In the genomic region with DNA sequence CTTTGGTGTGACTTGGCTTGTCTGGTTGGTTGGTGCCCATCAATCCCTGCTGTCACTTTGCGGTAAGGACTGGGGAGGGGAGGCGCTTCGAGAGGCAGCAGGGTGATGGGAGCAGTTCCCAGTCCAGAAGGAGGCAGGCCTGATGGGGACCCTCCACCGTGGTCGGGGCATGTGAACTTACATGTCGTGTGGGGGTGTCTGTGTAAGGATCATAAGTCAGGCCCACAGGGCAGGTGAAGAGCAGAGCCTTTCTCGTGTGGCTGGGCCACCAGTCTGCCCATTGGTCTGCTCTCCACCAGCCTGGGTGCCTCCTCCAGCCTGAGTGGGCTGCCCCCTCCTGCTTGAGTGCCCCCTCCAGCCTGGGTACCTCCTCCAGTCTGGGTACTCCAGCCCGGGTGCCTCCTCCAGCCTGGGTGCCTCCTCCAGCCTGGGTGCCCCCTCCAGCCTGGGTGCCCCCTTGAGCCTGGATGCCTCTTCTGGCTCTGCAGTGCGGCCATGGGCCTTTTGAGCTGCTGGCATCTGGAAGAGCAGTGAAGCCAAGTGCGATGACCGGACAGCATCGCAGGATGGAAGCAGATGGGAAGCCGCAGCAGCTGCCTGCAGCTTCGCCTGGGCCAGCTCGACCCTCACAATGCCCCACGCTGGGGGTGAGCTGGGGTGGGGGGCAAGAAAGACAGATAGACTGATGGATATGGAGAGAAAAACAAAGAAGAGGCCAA, we compare ENCODE assay signal across 26 cellular contexts. TPM values are rescaled to one million over a fixed set of nuclear protein-coding genes. Genes with fewer than 3 reads are reported as not detected.
DNase-seq lines count a peak whose midpoint lies in the region; ATAC-seq and TF ChIP-seq lines count a peak whose summit lies in the region.
"Had no signal": no experiment of that assay in that cellular context is flagged by ENCODE, and none has a peak within 500 bp of the region (broad histone marks: within the 10 kb centered on the region; RNA-seq: fewer than 3 reads in every experiment).

No MANE protein-coding gene starts in this region.

- no peak for ATAC-seq in heart left ventricle
- no peak for ATAC-seq in left ventricle myocardium superior
- no peak for ATAC-seq in activated T-cell treated with anti-CD3 and anti-CD28 coated beads, Interleukin-2, amount 50 U/mL, for 72 hours (replicated peaks in 1 of 2)
- no peak for ATAC-seq in stimulated activated naive CD8-positive, alpha-beta T cell treated with anti-CD3 and anti-CD28 coated beads, Interleukin-15, Interleukin-2, amounts not matched to agents 100 U/mL and 50 U/mL, for 24 hours
- ATAC-seq: activated CD8-positive, alpha-beta T cell treated with anti-CD3 and anti-CD28 coated beads, Interleukin-2, amount 10 ng/mL, durations not matched to agents 7 days and 5 days; gastroesophageal sphincter; stimulated activated memory B cell treated with anti-CD40 and anti-IgM and Interleukin-4, amounts not matched to agents 10 μg/mL and 1 μg/mL and 100 μg/mL, for 72 hours; T-helper 17 cell had no signal

- no peaks in the 10 kb centered on the region for H3K27me3 Mint-ChIP-seq in activated T-cell treated with anti-CD3 and anti-CD28 coated beads, Interleukin-2, amount 50 U/mL, for 72 hours (ENCODE audit: low read depth)

- no peak for TF ChIP-seq EP300 in tibial nerve (IDR thresholded peaks at IDR 0.05)

- H3K27ac ChIP-seq in heart left ventricle (peak overlapping the region in 5 of 12 donors; percentile 73 to 93 (median 90)), vagina (peak overlapping the region; percentile 3), tibial nerve (peak overlapping the region in 2 of 4 donors; percentile 93 to 94)
- H3K27ac ChIP-seq: gastroesophageal sphincter, psoas muscle had no signal

- no peak for TF ChIP-seq POLR2A in heart left ventricle (IDR thresholded peaks at IDR 0.05)
- no peak for TF ChIP-seq POLR2A in vagina (IDR thresholded peaks at IDR 0.05)
- no peak for TF ChIP-seq POLR2A in tibial nerve (IDR thresholded peaks at IDR 0.05)

- no peak overlapping the region for H3K27ac Mint-ChIP-seq in activated T-cell treated with anti-CD3 and anti-CD28 coated beads, Interleukin-2, amount 50 U/mL, for 72 hours
- H3K27ac Mint-ChIP-seq: activated CD8-positive, alpha-beta T cell treated with anti-CD3 and anti-CD28 coated beads, Interleukin-2, amount 10 ng/mL, durations not matched to agents 7 days and 5 days; CD4-positive, CD25-positive, alpha-beta regulatory T cell; HFFc6; stimulated activated memory B cell treated with anti-CD40 and anti-IgM and Interleukin-4, amounts not matched to agents 10 μg/mL and 1 μg/mL and 100 μg/mL, for 72 hours; T-helper 17 cell had no signal

- WGBS in heart left ventricle, 4 donors, result 86 to 90% (median 88%) methylated on average over 14 to 16 of the region's 16 CpGs
- WGBS in tibial nerve, 2 donors, result 66 to 84% methylated on average over 15 of the region's 16 CpGs

- peaks cover 0 to 40% (median 5%) of the 10 kb centered on the region in 9 donors for H3K36me3 ChIP-seq in heart left ventricle
- H3K36me3 ChIP-seq in vagina, result no peaks in the 10 kb centered on the region
- peaks cover 0 to 54% (median 0%) of the 10 kb centered on the region in 3 donors for H3K36me3 ChIP-seq in tibial nerve

- H3K9me3 Mint-ChIP-seq in activated T-cell treated with anti-CD3 and anti-CD28 coated beads, Interleukin-2, amount 50 U/mL, for 72 hours, result no peaks in the 10 kb centered on the region
- H3K9me3 Mint-ChIP-seq: CD4-positive, CD25-positive, alpha-beta regulatory T cell; HFFc6; stimulated activated memory B cell treated with anti-CD40 and anti-IgM and Interleukin-4, amounts not matched to agents 10 μg/mL and 1 μg/mL and 100 μg/mL, for 72 hours had no signal

- H3K27me3 ChIP-seq in heart left ventricle (no peaks in the 10 kb centered on the region), vagina (no peaks in the 10 kb centered on the region), tibial nerve (no peaks in the 10 kb centered on the region)
- H3K27me3 ChIP-seq: gastroesophageal sphincter had no signal

- H3K4me1 Mint-ChIP-seq in activated T-cell treated with anti-CD3 and anti-CD28 coated beads, Interleukin-2, amount 50 U/mL, for 72 hours (ENCODE audit: low read depth), result no peaks in the 10 kb centered on the region
- H3K4me1 Mint-ChIP-seq: CD4-positive, CD25-positive, alpha-beta regulatory T cell; stimulated activated memory B cell treated with anti-CD40 and anti-IgM and Interleukin-4, amounts not matched to agents 10 μg/mL and 1 μg/mL and 100 μg/mL, for 72 hours; T-helper 17 cell had no signal

- H3K4me3 ChIP-seq in heart left ventricle (no peak overlapping the region), vagina (no peak overlapping the region), tibial nerve (no peak overlapping the region)
- H3K4me3 ChIP-seq: coronary artery, gastroesophageal sphincter, psoas muscle, smooth muscle cell had no signal

- peak in 3 of 5 donors; percentile 18 to 53 (median 26) for DNase-seq in heart left ventricle
- no peak for DNase-seq in cardiac septum (ENCODE audit: low spot score)
- DNase-seq in left ventricle myocardium superior, result peak; percentile 26
- peak; percentile 43 for DNase-seq in retina
- DNase-seq in vagina (ENCODE audit: extremely low spot score in 2 of 2), result no peak
- DNase-seq in activated T-cell treated with anti-CD3 and anti-CD28 coated beads, Interleukin-2, amount 50 U/mL, for 72 hours, result no peak
- DNase-seq in tibial nerve (ENCODE audit: low spot score in 2 of 2), result no peak
- DNase-seq in stimulated activated naive CD8-positive, alpha-beta T cell treated with anti-CD3 and anti-CD28 coated beads, Interleukin-15, Interleukin-2, amounts not matched to agents 100 U/mL and 50 U/mL, for 24 hours, result no peak
- DNase-seq: 8988T; activated CD8-positive, alpha-beta T cell treated with anti-CD3 and anti-CD28 coated beads, Interleukin-2, amount 10 ng/mL, durations not matched to agents 7 days and 5 days; activated gamma-delta T cell; activated T-cell treated with anti-CD3 and anti-CD28 coated beads for 4 hours; CD4-positive, CD25-positive, alpha-beta regulatory T cell; DMS 273 treated with DMSO at 0.1 percent for 48 hours; HFFc6; Karpas-422; mammary epithelial cell; NCI-H146; NCI-H524; psoas muscle; stimulated activated CD4-positive, alpha-beta T cell treated with anti-CD3 and anti-CD28 coated beads, Interleukin-2, amount 100 ng/mL, for 48 hours; T-helper 17 cell had no signal

- no peak for TF ChIP-seq CTCF in heart left ventricle (IDR thresholded peaks at IDR 0.05)
- no peak for TF ChIP-seq CTCF in vagina (IDR thresholded peaks at IDR 0.05)
- TF ChIP-seq CTCF in tibial nerve (IDR thresholded peaks at IDR 0.05), result no peak

- H3K4me1 ChIP-seq in heart left ventricle (peaks cover 26 to 75% (median 57%) of the 10 kb centered on the region in 12 donors), vagina (peaks cover 77% of the 10 kb centered on the region), tibial nerve (peaks cover 14 to 85% (median 62%) of the 10 kb centered on the region in 4 donors)

- no peaks in the 10 kb centered on the region for H3K9me3 ChIP-seq in heart left ventricle
- no peaks in the 10 kb centered on the region for H3K9me3 ChIP-seq in vagina
- H3K9me3 ChIP-seq in tibial nerve, result no peaks in the 10 kb centered on the region
- H3K9me3 ChIP-seq: gastroesophageal sphincter, psoas muscle had no signal

- no peak overlapping the region for H3K4me3 Mint-ChIP-seq in activated T-cell treated with anti-CD3 and anti-CD28 coated beads, Interleukin-2, amount 50 U/mL, for 72 hours
- H3K4me3 Mint-ChIP-seq: activated CD8-positive, alpha-beta T cell treated with anti-CD3 and anti-CD28 coated beads, Interleukin-2, amount 10 ng/mL, durations not matched to agents 7 days and 5 days; CD4-positive, CD25-positive, alpha-beta regulatory T cell; HFFc6; stimulated activated memory B cell treated with anti-CD40 and anti-IgM and Interleukin-4, amounts not matched to agents 10 μg/mL and 1 μg/mL and 100 μg/mL, for 72 hours had no signal

- no peaks in the 10 kb centered on the region for H3K36me3 Mint-ChIP-seq in activated T-cell treated with anti-CD3 and anti-CD28 coated beads, Interleukin-2, amount 50 U/mL, for 72 hours (ENCODE audit: insufficient read depth in 2 of 2)
- H3K36me3 Mint-ChIP-seq: CD4-positive, CD25-positive, alpha-beta regulatory T cell; stimulated activated memory B cell treated with anti-CD40 and anti-IgM and Interleukin-4, amounts not matched to agents 10 μg/mL and 1 μg/mL and 100 μg/mL, for 72 hours had no signal

- intact Hi-C loops in heart left ventricle (cut with DNase I), result no loop called here
- intact Hi-C loops in cardiac septum (cut with DNase I), result no loop called here
- intact Hi-C loops in left ventricle myocardium superior (cut with micrococcal nuclease), result no loop called here
- intact Hi-C loops in vagina (cut with DNase I), result no loop called here

RNA-seq across cellular contexts. Expression of a gene that starts 25.0 kb away (rescaled TPM):
- total RNA-seq in heart left ventricle (100 to 1,000 TPM in 1 of 9 donors, 10 to 100 TPM in 8; 11.8 to 103 (median 18.5) TPM), cardiac septum (21.0 TPM), left ventricle myocardium superior (29.6 TPM), vagina (66.5 TPM), tibial nerve (100 to 1,000 TPM in 3 of 4 donors, 10 to 100 TPM in 1; 98.0 to 170 (median 119) TPM)
- 10 to 100 TPM; 22.9 to 37.9 TPM for polyA plus RNA-seq in heart left ventricle
- total RNA-seq in activated T-cell treated with anti-CD3 and anti-CD28 coated beads, Interleukin-2, amount 50 U/mL, for 72 hours, result not detected
- total RNA-seq: CD4-positive, CD25-positive, alpha-beta regulatory T cell; mammary epithelial cell; T-helper 17 cell had no signal
- polyA plus RNA-seq: CD4-positive, CD25-positive, alpha-beta regulatory T cell; mammary epithelial cell had no signal

Comparison
In these comparisons a context has a peak if more than half of its experiments do, and no peak if none do; other contexts are left out.
1. DNase-seq: peak in heart left ventricle (3 of 5), left ventricle myocardium superior (single experiment) and retina (single experiment); none in cardiac septum (single experiment), vagina (0 of 2), activated T-cell treated with anti-CD3 and anti-CD28 coated beads, Interleukin-2, amount 50 U/mL, for 72 hours (0 of 2), tibial nerve (0 of 2) and stimulated activated naive CD8-positive, alpha-beta T cell treated with anti-CD3 and anti-CD28 coated beads, Interleukin-15, Interleukin-2, amounts not matched to agents 100 U/mL and 50 U/mL, for 24 hours (single experiment).
2. RNA of a gene that starts 25.0 kb away (total RNA-seq): 98.0 to 170 TPM in tibial nerve, 66.5 TPM in vagina (single experiment), 29.6 TPM in left ventricle myocardium superior (single experiment), 21.0 TPM in cardiac septum (single experiment) and 11.8 to 103 TPM in heart left ventricle; not detected in activated T-cell treated with anti-CD3 and anti-CD28 coated beads, Interleukin-2, amount 50 U/mL, for 72 hours; every median in the first group is over 10 times any median in the second.